In the genomic region with DNA sequence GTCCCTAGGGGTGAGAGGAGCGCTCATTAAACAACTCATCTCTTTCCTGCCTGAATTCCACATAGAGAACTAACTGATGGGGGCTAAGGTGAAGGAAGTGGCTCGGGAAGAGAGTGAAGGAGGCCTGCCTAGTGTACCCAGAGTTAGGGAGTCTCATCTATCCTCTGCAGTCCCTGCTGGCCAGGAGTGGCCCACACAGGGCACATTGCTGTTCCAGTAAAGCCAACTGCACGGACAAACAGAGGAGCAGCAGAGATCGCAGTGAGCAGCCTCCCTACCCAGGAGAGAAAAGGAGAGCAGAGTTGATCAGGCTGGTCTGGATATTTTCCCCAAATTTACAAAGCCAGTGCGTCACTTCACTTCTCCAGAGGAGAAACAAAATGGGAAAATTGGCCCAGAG, we compare ENCODE assay signal across 22 cellular contexts. TPM values are rescaled to one million over a fixed set of nuclear protein-coding genes. Genes with fewer than 3 reads are reported as not detected.
DNase-seq lines count a peak whose midpoint lies in the region; ATAC-seq, FAIRE-seq and TF ChIP-seq lines count a peak whose summit lies in the region.
"Had no signal": no experiment of that assay in that cellular context is flagged by ENCODE, and none has a peak within 500 bp of the region (broad histone marks: within the 10 kb centered on the region; RNA-seq: fewer than 3 reads in every experiment).

No MANE protein-coding gene starts in this region.

- H3K27ac Mint-ChIP-seq in GM23338 (no peak overlapping the region), astrocyte (ENCODE audit: unreplicated experiment) (peak overlapping the region; percentile 74), mesothelial cell of epicardium (no peak overlapping the region)

- H3K9ac ChIP-seq in astrocyte (ENCODE audit: low read length), result no peak overlapping the region
- H3K9ac ChIP-seq in kidney (ENCODE audit: low read length in 2 of 2), result no peak overlapping the region

- no peaks in the 10 kb centered on the region for H3K9me3 ChIP-seq in astrocyte (ENCODE audit: insufficient read depth, low read depth, low read length)
- no peaks in the 10 kb centered on the region for H3K9me3 ChIP-seq in osteoblast (ENCODE audit: low read depth, low read length)
- no peaks in the 10 kb centered on the region for H3K9me3 ChIP-seq in kidney (ENCODE audit: control insufficient read depth in 1 of 2, low read length in 2 of 2)
- H3K9me3 ChIP-seq: MG63 had no signal

- no peak overlapping the region for H3K4me2 ChIP-seq in GM23338
- no peak overlapping the region for H3K4me2 ChIP-seq in astrocyte (ENCODE audit: low read length)
- H3K4me2 ChIP-seq in osteoblast (ENCODE audit: insufficient read depth, low read length), result no peak overlapping the region
- H3K4me2 ChIP-seq: PC-9 had no signal

- no peaks in the 10 kb centered on the region for H3K9me2 ChIP-seq in GM23338 (ENCODE audit: insufficient read depth)

- H3K4me1 Mint-ChIP-seq in GM23338 (peaks cover 9% of the 10 kb centered on the region; the same call in 2 of the 3 replicates), astrocyte (ENCODE audit: low read depth, unreplicated experiment) (peaks cover 11% of the 10 kb centered on the region), mesothelial cell of epicardium (peaks cover 1% of the 10 kb centered on the region)

- TF ChIP-seq CTCF in GM23338 (conservative IDR thresholded peaks at IDR 0.05; ENCODE audit: low read depth in 2 of 2) (peak in 1 of 2 experiments; percentile 15; a peak in 1 of 4 replicates), astrocyte (IDR thresholded peaks at IDR 0.05; ENCODE audit: insufficient read depth, low read depth, low read length) (no peak), osteoblast (IDR thresholded peaks at IDR 0.05; ENCODE audit: extremely low read depth, low read depth, low read length) (no peak), mesothelial cell of epicardium (IDR thresholded peaks at IDR 0.05; ENCODE audit: unreplicated experiment) (no peak), kidney (IDR thresholded peaks at IDR 0.05; ENCODE audit: borderline replicate concordance, extremely low read depth, insufficient read depth) (no peak), GM10248 (IDR thresholded peaks at IDR 0.05; ENCODE audit: control extremely low read depth, extremely low read depth, low read depth, missing control alignments) (no peak)

- H3K27me3 ChIP-seq in GM23338 (ENCODE audit: insufficient read depth), result no peaks in the 10 kb centered on the region
- H3K27me3 ChIP-seq in astrocyte (ENCODE audit: insufficient read depth, low read length), result no peaks in the 10 kb centered on the region
- no peaks in the 10 kb centered on the region for H3K27me3 ChIP-seq in osteoblast (ENCODE audit: insufficient read depth, low read length)
- H3K27me3 ChIP-seq: MG63 had no signal

- intact Hi-C loops in kidney (cut with DNase I), result loop anchor here (10.0 kb wide), 1 partner anchor 462 kb away; no protein-coding TSS in a partner anchor

- H3K9me3 Mint-ChIP-seq in GM23338 (no peaks in the 10 kb centered on the region; the same call in 2 of the 3 replicates), astrocyte (ENCODE audit: unreplicated experiment) (peaks cover 5% of the 10 kb centered on the region), mesothelial cell of epicardium (peaks cover 12% of the 10 kb centered on the region)

- ATAC-seq in GM23338, result peak; percentile 99
- ATAC-seq in HG02623 (IDR thresholded peaks at IDR 0.05; ENCODE audit: unreplicated experiment), result no peak
- ATAC-seq: Right ventricle myocardium inferior had no signal

- H3K4me1 ChIP-seq in GM23338 (ENCODE audit: insufficient read depth) (peaks cover 5% of the 10 kb centered on the region), astrocyte (ENCODE audit: insufficient read depth, low read length) (no peaks in the 10 kb centered on the region), osteoblast (ENCODE audit: insufficient read depth, low read length) (peaks cover 15% of the 10 kb centered on the region), kidney (ENCODE audit: control insufficient read depth in 1 of 2, insufficient read depth in 1 of 2, low read depth in 1 of 2, low read length in 2 of 2) (no peaks in the 10 kb centered on the region)

- H3K4me3 Mint-ChIP-seq in GM23338, result no peak overlapping the region
- H3K4me3 Mint-ChIP-seq in astrocyte (ENCODE audit: unreplicated experiment), result no peak overlapping the region
- H3K4me3 Mint-ChIP-seq in mesothelial cell of epicardium, result no peak overlapping the region

- H2AFZ ChIP-seq in GM23338 (peak overlapping the region; percentile 81), astrocyte (ENCODE audit: low read depth, low read length) (peak overlapping the region; percentile 4), osteoblast (ENCODE audit: low read length) (no peak overlapping the region)
- H2AFZ ChIP-seq: PC-9 had no signal

- H4K20me1 ChIP-seq in GM23338 (replicated peaks; ENCODE audit: insufficient read depth) (no peaks in the 10 kb centered on the region), astrocyte (ENCODE audit: insufficient read depth, low read length) (no peaks in the 10 kb centered on the region), osteoblast (ENCODE audit: insufficient read depth, low read length) (no peaks in the 10 kb centered on the region)

- H3F3A ChIP-seq in GM23338 (replicated peaks; ENCODE audit: low read depth), result no peaks in the 10 kb centered on the region

- no peaks in the 10 kb centered on the region for H3K27me3 Mint-ChIP-seq in GM23338 (ENCODE audit: insufficient read depth, low read depth, poor library complexity)
- H3K27me3 Mint-ChIP-seq in astrocyte (ENCODE audit: low read depth, unreplicated experiment), result no peaks in the 10 kb centered on the region
- no peaks in the 10 kb centered on the region for H3K27me3 Mint-ChIP-seq in mesothelial cell of epicardium (ENCODE audit: low read depth)

- H3K79me2 ChIP-seq in GM23338 (replicated peaks; ENCODE audit: insufficient read depth) (no peaks in the 10 kb centered on the region), astrocyte (ENCODE audit: insufficient read depth, low read length) (no peaks in the 10 kb centered on the region), osteoblast (ENCODE audit: insufficient read depth, low read length) (no peaks in the 10 kb centered on the region)

- DNase-seq in GM23338 (ENCODE audit: low spot score), result peak; percentile 61
- no peak for DNase-seq in astrocyte (ENCODE audit: low read depth)
- peak; percentile 52 for DNase-seq in iPS-NIHi7 (ENCODE audit: extremely low spot score)
- no peak for DNase-seq in osteoblast (ENCODE audit: insufficient read length, low spot score, missing footprints)
- DNase-seq in mesothelial cell of epicardium (ENCODE audit: low spot score in 2 of 2, unreplicated experiment in 2 of 2), result no peak
- DNase-seq in kidney, result no peak
- no peak for DNase-seq in GM10248 (ENCODE audit: extremely low spot score)
- DNase-seq: AML-193, GOT3, KG1, MG63, NCI-H1092 treated with DMSO at 0.1 percent for 48 hours, NCI-H1694, NCI-H2107, NCI-H345, NCI-H69, PC-9 had no signal

- H3K36me3 ChIP-seq in GM23338 (ENCODE audit: insufficient read depth) (no peaks in the 10 kb centered on the region), astrocyte (ENCODE audit: insufficient read depth, low read length) (no peaks in the 10 kb centered on the region), osteoblast (ENCODE audit: insufficient read depth, low read length) (no peaks in the 10 kb centered on the region), kidney (ENCODE audit: control insufficient read depth in 1 of 2, insufficient read depth in 2 of 2, low read length in 2 of 2) (no peaks in the 10 kb centered on the region)
- H3K36me3 ChIP-seq: MG63 had no signal

- H3K36me3 Mint-ChIP-seq in GM23338 (ENCODE audit: low read depth) (no peaks in the 10 kb centered on the region), astrocyte (ENCODE audit: low read depth, unreplicated experiment) (peaks cover 2% of the 10 kb centered on the region), mesothelial cell of epicardium (no peaks in the 10 kb centered on the region)

- no peak overlapping the region for H3K4me3 ChIP-seq in GM23338
- no peak overlapping the region for H3K4me3 ChIP-seq in astrocyte (ENCODE audit: insufficient read depth, low read depth, low read length)
- no peak overlapping the region for H3K4me3 ChIP-seq in osteoblast (ENCODE audit: insufficient read depth, low read length)
- no peak overlapping the region for H3K4me3 ChIP-seq in kidney (ENCODE audit: low read length in 2 of 2)
- H3K4me3 ChIP-seq: MG63, PC-9, SK-N-MC had no signal

- no peak for FAIRE-seq in astrocyte (lab: Jason Lieb, UNC)
- no peak for FAIRE-seq in kidney (lab: Jason Lieb, UNC)
- FAIRE-seq: G401.6, GM19239 had no signal

- CTCF ChIA-PET in GM10248 (lab: Yijun Ruan, JAX), result interaction anchor here (0.8 to 1.6 kb wide), 5 partner anchors 10 to 479 kb away, joined by 3 to 5 read pairs (median 3); no protein-coding TSS in a partner anchor

- POLR2A ChIA-PET in GM10248 (lab: Yijun Ruan, JAX), result no interaction called here

- H3K27ac ChIP-seq in GM23338 (ENCODE audit: low read depth), result no peak overlapping the region
- no peak overlapping the region for H3K27ac ChIP-seq in astrocyte (ENCODE audit: low read depth, low read length)
- peak overlapping the region; percentile 7 for H3K27ac ChIP-seq in osteoblast (ENCODE audit: low read depth, low read length)
- no peak overlapping the region for H3K27ac ChIP-seq in kidney (ENCODE audit: low read depth in 2 of 2, low read length in 2 of 2)
- H3K27ac ChIP-seq: PC-9, SK-N-MC had no signal

RNA-seq across cellular contexts. Expression of gene FN1, which starts 16.9 kb away (rescaled TPM):
- total RNA-seq in GM23338 (2014; rRNA removed; shearing (Covaris generic)), result 217 and 255 TPM in 2 replicates
- 76.7 and 79.6 TPM in 2 replicates for polyA plus RNA-seq in GM23338 (2016; fragmentation: Nextera tagmentation; extraction: Ambion mirVana)
- 17,010 and 22,524 TPM in 2 replicates for total RNA-seq in astrocyte
- total RNA-seq in osteoblast, result 18,025 and 18,800 TPM in 2 replicates
- 829 to 909 TPM (median 896 TPM) in 3 replicates for total RNA-seq in mesothelial cell of epicardium
- 289 TPM for total RNA-seq in kidney
- 92.1 TPM for polyA plus RNA-seq in kidney (ENCODE audit: insufficient read depth, low read depth, low replicate concordance)

Comparison
In these comparisons a context has a peak if more than half of its experiments do, and no peak if none do; other contexts are left out.
1. DNase-seq: peak in GM23338 (single experiment) and iPS-NIHi7 (single experiment); none in astrocyte (single experiment), osteoblast (single experiment), mesothelial cell of epicardium (0 of 2), kidney (single experiment) and GM10248 (single experiment).
2. RNA of gene FN1, which starts 16.9 kb away (total RNA-seq): 18,025 to 18,800 TPM in osteoblast and 17,010 to 22,524 TPM in astrocyte; 829 to 909 TPM in mesothelial cell of epicardium, 289 TPM in kidney (single experiment) and 217 to 255 TPM in GM23338; every median in the first group is over 10 times any median in the second.